In the genomic region with DNA sequence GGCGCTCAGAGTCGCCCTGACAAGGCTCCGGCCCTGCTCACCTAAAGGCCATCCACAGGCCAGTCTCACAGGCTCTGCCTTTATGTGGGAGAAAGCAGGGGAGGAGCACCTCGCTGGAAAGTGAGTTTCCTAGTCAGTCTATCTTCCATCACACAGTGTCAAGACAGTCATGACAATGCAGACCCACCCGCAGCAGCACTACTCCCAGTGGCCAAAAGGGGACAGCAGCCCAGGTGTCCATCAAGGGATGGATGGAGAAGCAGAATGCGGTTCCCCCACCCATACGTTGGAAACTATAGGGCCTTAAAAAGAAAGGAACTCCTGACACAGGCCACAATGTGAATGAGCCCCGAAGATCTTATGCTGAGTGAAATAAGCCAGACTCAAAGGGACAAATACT, we compare ENCODE assay signal across 19 cellular contexts.
"Had no signal": no experiment of that assay in that cellular context is flagged by ENCODE, and none has a peak within 500 bp of the region (broad histone marks: within the 10 kb centered on the region; RNA-seq: fewer than 3 reads in every experiment).

No MANE protein-coding gene starts in this region.

- H3K9me3 ChIP-seq: gastroesophageal sphincter, ovary had no signal

- H3K27me3 ChIP-seq: ovary had no signal

- H3K9me3 Mint-ChIP-seq: activated CD4-positive, alpha-beta T cell treated with anti-CD3 and anti-CD28 coated beads, Interleukin-2, amount 10 ng/mL, durations not matched to agents 24 days and 14 days; naive B cell; stimulated activated naive CD8-positive, alpha-beta T cell treated with anti-CD3 and anti-CD28 coated beads, Interleukin-15, amount 100 ng/mL, for 72 hours; type B pancreatic cell had no signal

- DNase-seq: activated CD4-positive, alpha-beta T cell treated with anti-CD3 and anti-CD28 coated beads, Interleukin-2, amount 10 ng/mL, durations not matched to agents 24 days and 14 days; activated CD4-positive, CD25-positive, alpha-beta regulatory T cell; activated CD8-positive, alpha-beta memory T cell treated with anti-CD3 and anti-CD28 coated beads, Interleukin-2, amount 50 U/mL, for 4 hours; activated CD8-positive, alpha-beta T cell treated with anti-CD3 and anti-CD28 coated beads, Interleukin-2, amount 10 ng/mL, durations not matched to agents 7 days and 5 days; activated effector memory CD4-positive, alpha-beta T cell treated with anti-CD3 and anti-CD28 coated beads, Interleukin-2, amount 50 U/mL, for 16 hours; activated T-cell treated with anti-CD3 and anti-CD28 coated beads, Interleukin-2, amount 50 U/mL, for 48 hours; amniotic stem cell; dorsolateral prefrontal cortex; erythroblast; naive B cell; ovary; stimulated activated CD4-positive, alpha-beta T cell treated with anti-CD3 and anti-CD28 coated beads, Interleukin-1b, Interleukin-23, amount 100 ng/mL, for 48 hours; stimulated activated naive CD8-positive, alpha-beta T cell treated with anti-CD3 and anti-CD28 coated beads, Interleukin-15, amount 100 ng/mL, for 72 hours had no signal

- H3K27ac Mint-ChIP-seq: activated CD4-positive, alpha-beta T cell treated with anti-CD3 and anti-CD28 coated beads, Interleukin-2, amount 10 ng/mL, durations not matched to agents 24 days and 14 days; activated CD8-positive, alpha-beta T cell treated with anti-CD3 and anti-CD28 coated beads, Interleukin-2, amount 10 ng/mL, durations not matched to agents 7 days and 5 days; activated naive CD8-positive, alpha-beta T cell; naive B cell; stimulated activated naive CD8-positive, alpha-beta T cell treated with anti-CD3 and anti-CD28 coated beads, Interleukin-15, amount 100 ng/mL, for 72 hours; type B pancreatic cell had no signal

- H3K36me3 Mint-ChIP-seq: activated naive CD8-positive, alpha-beta T cell; naive B cell; type B pancreatic cell had no signal

- ATAC-seq: activated CD8-positive, alpha-beta T cell treated with anti-CD3 and anti-CD28 coated beads, Interleukin-2, amount 10 ng/mL, durations not matched to agents 7 days and 5 days; gastroesophageal sphincter; left lobe of liver; stimulated activated naive CD8-positive, alpha-beta T cell treated with anti-CD3 and anti-CD28 coated beads, Interleukin-15, amount 100 ng/mL, for 72 hours had no signal

- H3K4me3 ChIP-seq: dorsolateral prefrontal cortex, gastroesophageal sphincter, ovary had no signal

- H3K27ac ChIP-seq: dorsolateral prefrontal cortex, gastroesophageal sphincter, ovary had no signal

- FAIRE-seq: keratinocyte, TTC549 had no signal

- H3K36me3 ChIP-seq: gastroesophageal sphincter, ovary had no signal
